ENCODE assay signal across 8 cellular contexts in genomic region chr12:122499991-122500684, GRCh38. TPM values are rescaled to one million over a fixed set of nuclear protein-coding genes. Genes with fewer than 3 reads are reported as not detected.
DNase-seq lines count a peak whose midpoint lies in the region; ATAC-seq and TF ChIP-seq lines count a peak whose summit lies in the region.

No MANE protein-coding gene starts in this region.

- DNase-seq in EL (peak; percentile 57), H7 (peak; percentile 72), MG63 (peak; percentile 49), SJSA1 (ENCODE audit: low read depth in 1 of 2, low spot score in 2 of 2) (peak; percentile 48 to 70), amniotic stem cell (lab: John Stamatoyannopoulos, UW) (peak; percentile 16), left ventricle myocardium superior (peak; percentile 69), psoas muscle (peak; percentile 58 to 84)

- H3K4me3 ChIP-seq in H7 (ENCODE audit: insufficient read depth, low read depth, low read length) (peak overlapping the region; percentile 90), MG63 (peak overlapping the region; percentile 90), SJSA1 (peak overlapping the region; percentile 65), psoas muscle (peak overlapping the region; percentile 96)

- intact Hi-C loops in left ventricle myocardium superior (cut with micrococcal nuclease): no loop called here
- intact Hi-C loops in psoas muscle (cut with DNase I): loop anchor here (1.0 to 10.0 kb wide), 2 partner anchors 26 to 165 kb away; partner anchors contain the start of gene RSRC2 (in 1 of the 2)

- H3K9me3 ChIP-seq in MG63: no peaks in the 10 kb centered on the region
- no peaks in the 10 kb centered on the region for H3K9me3 ChIP-seq in SJSA1 (replicated peaks)
- H3K9me3 ChIP-seq in psoas muscle: no peaks in the 10 kb centered on the region

- ATAC-seq in left ventricle myocardium superior (peak; percentile 65), psoas muscle (peak; percentile 78 to 88 (median 82)), HG03521 (IDR thresholded peaks at IDR 0.05; ENCODE audit: unreplicated experiment) (no peak)

- TF ChIP-seq CTCF in psoas muscle (IDR thresholded peaks at IDR 0.05): no peak

- 1% methylated on average over 36 to 47 of the region's 47 CpGs for WGBS in psoas muscle, 3 donors

- H3K36me3 ChIP-seq in H7 (replicated peaks; ENCODE audit: control insufficient read depth, insufficient read depth, low read length) (peaks cover 5% of the 10 kb centered on the region), MG63 (peaks cover 48% of the 10 kb centered on the region), SJSA1 (peaks cover 60% of the 10 kb centered on the region), psoas muscle (ENCODE audit: insufficient read depth in 1 of 2, low read depth in 1 of 2) (peaks cover 5 to 62% of the 10 kb centered on the region in 2 donors)

- H3K27me3 ChIP-seq in H7 (ENCODE audit: control insufficient read depth, insufficient read depth, low read length) (no peaks in the 10 kb centered on the region), MG63 (no peaks in the 10 kb centered on the region), SJSA1 (replicated peaks) (no peaks in the 10 kb centered on the region), psoas muscle (ENCODE audit: insufficient read depth in 3 of 3, low read length in 2 of 3) (no peaks in the 10 kb centered on the region)

- H3K4me1 ChIP-seq in SJSA1 (replicated peaks) (peaks cover 28% of the 10 kb centered on the region), psoas muscle (peaks cover 36% of the 10 kb centered on the region)

- H3K27ac ChIP-seq in SJSA1: peak overlapping the region; percentile 86
- H3K27ac ChIP-seq in psoas muscle: peak overlapping the region; percentile 99

RNA-seq across cellular contexts. Expression of gene ZCCHC8, which starts 0.6 kb away (rescaled TPM):
- 28.0 and 30.5 TPM in 2 replicates for total RNA-seq in H7 (2014; rRNA removed; shearing (Covaris generic))
- total RNA-seq in MG63 (2014; rRNA removed; shearing (Covaris generic); ENCODE audit: low replicate concordance): 8.5 and 11.0 TPM in 2 replicates
- total RNA-seq in SJSA1 (2014; rRNA removed; shearing (Covaris generic)): 15.2 and 22.3 TPM in 2 replicates
- total RNA-seq in left ventricle myocardium superior: 9.0 TPM
- 10 to 100 TPM; 10.9 to 22.2 (median 14.3) TPM for total RNA-seq in psoas muscle
- 10 to 100 TPM; 10.9 to 21.3 (median 19.5) TPM for polyA plus RNA-seq in psoas muscle

RNA-seq across cellular contexts. Expression of gene RSRC2, which starts 26.6 kb away (rescaled TPM):
- total RNA-seq in H7 (2014; rRNA removed; shearing (Covaris generic)): 54.4 and 69.8 TPM in 2 replicates
- total RNA-seq in MG63 (2014; rRNA removed; shearing (Covaris generic); ENCODE audit: low replicate concordance): 54.6 and 57.9 TPM in 2 replicates
- total RNA-seq in SJSA1 (2014; rRNA removed; shearing (Covaris generic)): 60.8 and 77.4 TPM in 2 replicates
- total RNA-seq in left ventricle myocardium superior (36.7 TPM), psoas muscle (10 to 100 TPM; 44.0 to 64.6 (median 53.3) TPM)
- 10 to 100 TPM; 50.9 to 83.4 (median 54.2) TPM for polyA plus RNA-seq in psoas muscle

RNA-seq across cellular contexts. Expression of gene KNTC1, which starts 26.9 kb away (rescaled TPM):
- 64.5 and 117 TPM in 2 replicates for total RNA-seq in H7 (2014; rRNA removed; shearing (Covaris generic))
- total RNA-seq in MG63 (2014; rRNA removed; shearing (Covaris generic); ENCODE audit: low replicate concordance): 20.5 and 32.1 TPM in 2 replicates
- total RNA-seq in SJSA1 (2014; rRNA removed; shearing (Covaris generic)): 60.2 and 94.3 TPM in 2 replicates
- 3.5 TPM for total RNA-seq in left ventricle myocardium superior
- total RNA-seq in psoas muscle: 1 to 10 TPM; 1.5 to 2.5 (median 2.2) TPM
- polyA plus RNA-seq in psoas muscle: 1 to 10 TPM; 1.7 to 3.3 (median 1.8) TPM

Comparison
In these comparisons a context has a peak if more than half of its experiments do, and no peak if none do; other contexts are left out.
1. DNase-seq: peak in every context shown above with its lines; median percentile 72 in H7; 71 in psoas muscle; 69 in left ventricle myocardium superior; 59 in SJSA1; 57 in EL; 49 in MG63; 16 in amniotic stem cell.